ENCODE assay signal across 21 cellular contexts in genomic region chr11:110090466-110091026, GRCh38. TPM values are rescaled to one million over a fixed set of nuclear protein-coding genes. Genes with fewer than 3 reads are reported as not detected.
A peak's percentile ranks its signal among the peaks of the same experiment; 100 is the strongest.
DNase-seq lines count a peak whose midpoint lies in the region; ATAC-seq, FAIRE-seq and TF ChIP-seq lines count a peak whose summit lies in the region.
"Had no signal": no experiment of that assay in that cellular context is flagged by ENCODE, and none has a peak within 500 bp of the region (broad histone marks: within the 10 kb centered on the region; RNA-seq: fewer than 3 reads in every experiment).

No MANE protein-coding gene starts in this region.

- H3K18ac ChIP-seq in IMR-90 (ENCODE audit: low read depth, low read length), result no peak overlapping the region

- TF ChIP-seq POLR2A in IMR-90 (IDR thresholded peaks at IDR 0.05; ENCODE audit: low read depth, low read length), result no peak
- TF ChIP-seq POLR2A in GM12878 (IDR thresholded peaks at IDR 0.05; ENCODE audit: low read depth, low read length), result no peak

- no peak overlapping the region for H3K23ac ChIP-seq in IMR-90 (ENCODE audit: low read depth, low read length)

- H2AK5ac ChIP-seq in IMR-90 (ENCODE audit: low read depth, low read length), result peak overlapping the region; percentile 49; the same call in 1 of the 2 replicates

- peaks cover 0 to 11% of the 10 kb centered on the region in 2 experiments; a peak in 3 of 4 replicates for H3K79me1 ChIP-seq in IMR-90 (ENCODE audit: low read depth in 1 of 2, low read length in 2 of 2)

- H3K36me3 ChIP-seq in IMR-90 (ENCODE audit: control insufficient read depth, insufficient read depth, low read length) (no peaks in the 10 kb centered on the region), GM12878 (ENCODE audit: control insufficient read depth in 2 of 2, insufficient read depth in 2 of 2, low read length in 1 of 2) (no peaks in the 10 kb centered on the region)

- no peak overlapping the region for H4K8ac ChIP-seq in IMR-90 (ENCODE audit: low read depth in 2 of 2, low read length in 2 of 2)

- no peak overlapping the region for H2BK5ac ChIP-seq in IMR-90 (ENCODE audit: low read depth, low read length, poor library complexity, severe bottlenecking)

- H3K4me2 ChIP-seq in IMR-90 (ENCODE audit: low read depth, low read length) (no peak overlapping the region), GM12878 (ENCODE audit: control insufficient read depth, insufficient read depth) (no peak overlapping the region)

- H3K9ac ChIP-seq in IMR-90 (ENCODE audit: low read depth, low read length), result no peak overlapping the region
- H3K9ac ChIP-seq in GM12878 (ENCODE audit: control insufficient read depth, insufficient read depth, low read length), result no peak overlapping the region

- no peak for DNase-seq in activated naive CD8-positive, alpha-beta T cell treated with anti-CD3 and anti-CD28 coated beads, Interleukin-2, amount 50 U/mL, for 24 hours
- no peak for DNase-seq in activated naive CD8-positive, alpha-beta T cell treated with anti-CD3 and anti-CD28 coated beads for 36 hours
- DNase-seq in IMR-90 (no peak), GM12878 (ENCODE audit: low read depth, low spot score) (no peak), COLO829 (ENCODE audit: low spot score) (no peak), NCI-H2107 (lab: John Stamatoyannopoulos, UW) (no peak)
- DNase-seq: C1 segment of cervical spinal cord; Caco-2; CD4-positive, alpha-beta memory T cell; Kasumi-1; NCI-H1092 treated with DMSO at 0.1 percent for 48 hours; NCI-H1436; NCI-H187 treated with DMSO at 0.1 percent for 48 hours; NCI-H524; NCI-H748 treated with DMSO at 0.1 percent for 48 hours; Right ventricle myocardium superior; RPMI8226 had no signal

- no peak overlapping the region for H3K4ac ChIP-seq in IMR-90 (ENCODE audit: low read depth, low read length)

- dilution Hi-C loops in IMR-90 (cut with HindIII; ENCODE audit: low sequenced_read_pairs, unreplicated experiment), result no loop called here

- in situ Hi-C loops in IMR-90 (cut with MboI; ENCODE audit: low sequenced_read_pairs) (loop anchor here (5.0 kb wide), 1 partner anchor 138 kb away; no protein-coding TSS in a partner anchor), GM12878 (cut with MboI) (no loop called here)

- intact Hi-C loops in IMR-90 (cut with micrococcal nuclease) (loop anchor here (5.0 kb wide), 2 partner anchors 107 to 277 kb away; no protein-coding TSS in a partner anchor), GM12878 (cut with micrococcal nuclease; ENCODE audit: unreplicated experiment) (loop anchor here (10.0 kb wide), 2 partner anchors 236 to 344 kb away; no protein-coding TSS in a partner anchor)

- no peak for FAIRE-seq in GM12878 (lab: Jason Lieb, UNC)
- FAIRE-seq: G401.6, H54 had no signal

- H3K4me3 ChIP-seq in IMR-90 (ENCODE audit: insufficient read depth, low read depth, low read length) (no peak overlapping the region), GM12878 (no peak overlapping the region)
- H3K4me3 ChIP-seq: SJSA1 had no signal

- peaks cover 17% of the 10 kb centered on the region for H3K9me1 ChIP-seq in IMR-90 (ENCODE audit: insufficient read depth, low read length)

- H2BK20ac ChIP-seq in IMR-90 (ENCODE audit: low read depth, low read length), result no peak overlapping the region

- TF ChIP-seq EP300 in GM12878 (IDR thresholded peaks at IDR 0.05; ENCODE audit: borderline replicate concordance in 1 of 2, control insufficient read depth in 1 of 2, low read depth in 2 of 2, low read length in 2 of 2), result no peak

- no peak overlapping the region for H2BK15ac ChIP-seq in IMR-90 (ENCODE audit: low read depth, low read length)

- no peaks in the 10 kb centered on the region for H4K20me1 ChIP-seq in IMR-90 (ENCODE audit: insufficient read depth, low read length)
- no peaks in the 10 kb centered on the region for H4K20me1 ChIP-seq in GM12878 (ENCODE audit: control insufficient read depth, insufficient read depth)

- peaks cover 48% of the 10 kb centered on the region for H3K27me3 Mint-ChIP-seq in activated naive CD8-positive, alpha-beta T cell treated with anti-CD3 and anti-CD28 coated beads, Interleukin-2, amount 50 U/mL, for 24 hours
- peaks cover 41% of the 10 kb centered on the region for H3K27me3 Mint-ChIP-seq in activated naive CD8-positive, alpha-beta T cell treated with anti-CD3 and anti-CD28 coated beads for 36 hours

- H3K27ac ChIP-seq in IMR-90 (ENCODE audit: insufficient read depth, low read length) (no peak overlapping the region), GM12878 (ENCODE audit: control insufficient read depth, insufficient read depth) (no peak overlapping the region)
- H3K27ac ChIP-seq: SJSA1 had no signal

- peaks cover 9% of the 10 kb centered on the region for H3K4me1 Mint-ChIP-seq in activated naive CD8-positive, alpha-beta T cell treated with anti-CD3 and anti-CD28 coated beads, Interleukin-2, amount 50 U/mL, for 24 hours
- H3K4me1 Mint-ChIP-seq in activated naive CD8-positive, alpha-beta T cell treated with anti-CD3 and anti-CD28 coated beads for 36 hours, result peaks cover 10% of the 10 kb centered on the region

- H3K4me1 ChIP-seq in IMR-90 (ENCODE audit: control insufficient read depth, insufficient read depth, low read length) (peaks cover 9% of the 10 kb centered on the region), GM12878 (ENCODE audit: control insufficient read depth, insufficient read depth, low read length) (peaks cover 10% of the 10 kb centered on the region)

- H2AFZ ChIP-seq in IMR-90 (replicated peaks; ENCODE audit: low read length, poor library complexity), result no peak overlapping the region
- no peak overlapping the region for H2AFZ ChIP-seq in GM12878 (ENCODE audit: control insufficient read depth, low read depth, low read length)

- H3K56ac ChIP-seq in IMR-90 (ENCODE audit: extremely low read depth, insufficient read depth, low read length), result no peak overlapping the region

- no peak overlapping the region for H2AK9ac ChIP-seq in IMR-90 (replicated peaks; ENCODE audit: low read depth, low read length, poor library complexity)

- peak; percentile 47 for ATAC-seq in activated naive CD8-positive, alpha-beta T cell treated with anti-CD3 and anti-CD28 coated beads, Interleukin-2, amount 50 U/mL, for 24 hours
- ATAC-seq in IMR-90 (ENCODE audit: low read depth), result no peak
- ATAC-seq in GM12878, result 0 out of 3 replicates have a peak, but pooled peaks have one; percentile 1
- ATAC-seq in GM19467 (IDR thresholded peaks at IDR 0.05; ENCODE audit: unreplicated experiment), result no peak

- RAD21 ChIA-PET in GM12878 (lab: Charles Lee; ENCODE audit: unreplicated experiment), result interaction anchor here (1.1 to 10.0 kb wide), 3 partner anchors 13 to 99 kb away, joined by 3 to 52 read pairs (median 50); no protein-coding TSS in a partner anchor

- SMC1A ChIA-PET in GM12878 (lab: Charles Lee; ENCODE audit: uncharacterized antibody, unreplicated experiment), result interaction anchor here (1.4 to 15.9 kb wide), 6 partner anchors 13 to 134 kb away, joined by 4 to 214 read pairs (median 10); no protein-coding TSS in a partner anchor

- 100% methylated on average over 1 of the region's 6 CpGs; no CpG with 5 or more reads in 1 of the 2 experiments for WGBS in IMR-90 (ENCODE audit: extremely low coverage in 2 of 2, insufficient read length in 1 of 2), 2 experiments
- WGBS in GM12878 (ENCODE audit: insufficient coverage, insufficient replicate concordance, low lambda C conversion rate, missing lambda C conversion rate), result 73% methylated on average over 6 of the region's 6 CpGs

- no peaks in the 10 kb centered on the region for H3K27me3 ChIP-seq in IMR-90 (ENCODE audit: control insufficient read depth, insufficient read depth, low read length)
- H3K27me3 ChIP-seq in GM12878 (replicated peaks in 1 of 2; ENCODE audit: control insufficient read depth in 2 of 2, insufficient read depth in 2 of 2, low read length in 1 of 2), result no peaks in the 10 kb centered on the region
- H3K27me3 ChIP-seq: SJSA1 had no signal

- H3K79me2 ChIP-seq in GM12878 (ENCODE audit: control insufficient read depth, insufficient read depth, low read length), result peaks cover 25% of the 10 kb centered on the region

- H3K36me3 Mint-ChIP-seq in activated naive CD8-positive, alpha-beta T cell treated with anti-CD3 and anti-CD28 coated beads, Interleukin-2, amount 50 U/mL, for 24 hours (ENCODE audit: low read depth), result no peaks in the 10 kb centered on the region
- no peaks in the 10 kb centered on the region for H3K36me3 Mint-ChIP-seq in activated naive CD8-positive, alpha-beta T cell treated with anti-CD3 and anti-CD28 coated beads for 36 hours
- H3K36me3 Mint-ChIP-seq: CD4-positive, alpha-beta memory T cell had no signal

- H4K91ac ChIP-seq in IMR-90 (ENCODE audit: insufficient read depth, low read depth, low read length), result no peak overlapping the region

- TF ChIP-seq RAD21 in IMR-90 (IDR thresholded peaks at IDR 0.05; ENCODE audit: low read length) (no peak), GM12878 (IDR thresholded peaks at IDR 0.05; ENCODE audit: insufficient read depth, low read depth, low read length) (no peak)

- no peak overlapping the region for H2BK120ac ChIP-seq in IMR-90 (ENCODE audit: low read depth, low read length)

- no peak for TF ChIP-seq CTCF in IMR-90 (conservative IDR thresholded peaks at IDR 0.05; ENCODE audit: low read depth, low read length)
- TF ChIP-seq CTCF in GM12878 (IDR thresholded peaks at IDR 0.05 in 2 of 3, conservative IDR thresholded peaks at IDR 0.05 in 1 of 3; ENCODE audit: control insufficient read depth in 2 of 3, extremely low read depth in 1 of 3, insufficient read depth in 1 of 3, low read depth in 3 of 3, low read length in 3 of 3), result no peak

- BruUV-seq in IMR-90 (replicated peaks; lab: Mats Ljungman, UMichigan) (no TSS peak), GM12878 (replicated peaks; lab: Mats Ljungman, UMichigan) (no TSS peak)

- H3K9me3 ChIP-seq in IMR-90 (ENCODE audit: control insufficient read depth, insufficient read depth, low read length), result no peaks in the 10 kb centered on the region
- H3K9me3 ChIP-seq in GM12878 (replicated peaks; ENCODE audit: control insufficient read depth, insufficient read depth, low read length), result no peaks in the 10 kb centered on the region; the same call in 2 of the 3 replicates
- H3K9me3 ChIP-seq: Caco-2, SJSA1 had no signal

- H4K5ac ChIP-seq in IMR-90 (ENCODE audit: low read depth, low read length), result no peak overlapping the region

- H3K9me3 Mint-ChIP-seq in activated naive CD8-positive, alpha-beta T cell treated with anti-CD3 and anti-CD28 coated beads, Interleukin-2, amount 50 U/mL, for 24 hours, result no peaks in the 10 kb centered on the region
- no peaks in the 10 kb centered on the region for H3K9me3 Mint-ChIP-seq in activated naive CD8-positive, alpha-beta T cell treated with anti-CD3 and anti-CD28 coated beads for 36 hours

- POLR2A ChIA-PET in IMR-90 (lab: Charles Lee; ENCODE audit: unreplicated experiment) (no interaction called here), GM12878 (lab: Charles Lee) (interaction anchor here (1.2 to 4.4 kb wide), 5 partner anchors 13 to 133 kb away, joined by 4 to 28 read pairs (median 6); no protein-coding TSS in a partner anchor)

- H3K14ac ChIP-seq in IMR-90 (replicated peaks; ENCODE audit: low read depth, low read length), result no peak overlapping the region

- CTCF ChIA-PET in IMR-90 (lab: Yijun Ruan, JAX), result no interaction called here
- CTCF ChIA-PET in GM12878 (lab: Yijun Ruan, JAX), result interaction anchor here (0.9 to 4.1 kb wide), 2 partner anchors 12 to 63 kb away, joined by 3 to 22 read pairs; no protein-coding TSS in a partner anchor

- H3K4me3 Mint-ChIP-seq in activated naive CD8-positive, alpha-beta T cell treated with anti-CD3 and anti-CD28 coated beads, Interleukin-2, amount 50 U/mL, for 24 hours, result no peak overlapping the region
- H3K4me3 Mint-ChIP-seq in activated naive CD8-positive, alpha-beta T cell treated with anti-CD3 and anti-CD28 coated beads for 36 hours, result no peak overlapping the region
- H3K4me3 Mint-ChIP-seq: CD4-positive, alpha-beta memory T cell had no signal

- H3K27ac Mint-ChIP-seq in activated naive CD8-positive, alpha-beta T cell treated with anti-CD3 and anti-CD28 coated beads, Interleukin-2, amount 50 U/mL, for 24 hours, result no peak overlapping the region
- H3K27ac Mint-ChIP-seq in activated naive CD8-positive, alpha-beta T cell treated with anti-CD3 and anti-CD28 coated beads for 36 hours, result no peak overlapping the region
- H3K27ac Mint-ChIP-seq: CD4-positive, alpha-beta memory T cell had no signal

RNA-seq across cellular contexts. Expression of gene ZC3H12C, which starts 2.6 kb away (rescaled TPM):
- total RNA-seq in activated naive CD8-positive, alpha-beta T cell treated with anti-CD3 and anti-CD28 coated beads for 36 hours, result under 1 TPM; 0.10 to 0.20 TPM
- total RNA-seq in IMR-90 (2012; rRNA removed), result 14.2 and 15.8 TPM in 2 replicates
- 4.2 and 4.7 TPM in 2 replicates for polyA plus RNA-seq in IMR-90 (2012; rRNA removed)
- 1.7 and 2.2 TPM in 2 replicates for polyA plus RNA-seq in IMR-90 (2012; cell fraction: cytosol; rRNA removed)
- polyA plus RNA-seq in IMR-90 (2012; cell fraction: nucleus; rRNA removed; ENCODE audit: low replicate concordance), result 5.2 and 12.8 TPM in 2 replicates
- 85.3 and 89.4 TPM in 2 replicates for total RNA-seq in GM12878 (2013; cell fraction: nucleolus; rRNA removed)
- total RNA-seq in GM12878 (2014; rRNA removed), result 4.5 and 5.2 TPM in 2 replicates
- total RNA-seq in GM12878 (2014; rRNA removed; fragmentation: Illumina TruSeq; extraction: Trizol), result 4.3 and 4.8 TPM in 2 replicates
- 6.9 and 7.4 TPM in 2 replicates for total RNA-seq in GM12878 (2021)
- 2.3 TPM for polyA plus RNA-seq in GM12878 (2011; ENCODE audit: low read depth)
- 31.0 and 33.4 TPM in 2 replicates for polyA plus RNA-seq in GM12878 (2011; rRNA removed)
- polyA plus RNA-seq in GM12878 (2011; cell fraction: cytosol; rRNA removed), result 16.3 and 20.0 TPM in 2 replicates
- 50.0 and 63.9 TPM in 2 replicates for polyA plus RNA-seq in GM12878 (2011; cell fraction: nucleus; rRNA removed)
- 3.6 and 6.9 TPM in 2 replicates for polyA plus RNA-seq in GM12878 (2012)
- polyA plus RNA-seq in GM12878 (2014; fragmentation: Illumina TruSeq; extraction: Trizol), result 5.0 and 6.1 TPM in 2 replicates
- under 1 TPM; 0.31 to 0.68 TPM for polyA plus RNA-seq in GM12878 (2014; fragmentation: Nextera tagmentation; extraction: Ambion mirVana)
- polyA plus RNA-seq in GM12878 (2014; rRNA removed), result 2.7 and 3.0 TPM in 2 replicates
- polyA plus RNA-seq in GM12878 (2016; fragmentation: Nextera tagmentation; extraction: Ambion mirVana), result under 1 TPM; 0.47 to 0.88 TPM
- 48.1 and 60.4 TPM in 2 replicates for polyA minus RNA-seq in GM12878 (2011; rRNA and poly(A)+ RNA removed)
- polyA minus RNA-seq in GM12878 (2011; cell fraction: cytosol; rRNA and poly(A)+ RNA removed), result 12.0 and 14.9 TPM in 2 replicates
- 34.0 and 40.4 TPM in 2 replicates for polyA minus RNA-seq in GM12878 (2011; cell fraction: nucleus; rRNA and poly(A)+ RNA removed)
- polyA plus RNA-seq: CD4-positive, alpha-beta memory T cell had no signal

Comparison
In these comparisons a context has a peak if more than half of its experiments do, and no peak if none do; other contexts are left out.
1. ATAC-seq: peak in activated naive CD8-positive, alpha-beta T cell treated with anti-CD3 and anti-CD28 coated beads, Interleukin-2, amount 50 U/mL, for 24 hours (single experiment) and GM12878 (single experiment); none in IMR-90 (single experiment) and GM19467 (single experiment).
2. RNA of gene ZC3H12C, which starts 2.6 kb away (total RNA-seq): 14.2 to 15.8 TPM in IMR-90 and 4.3 to 89.4 TPM in GM12878; 0.10 to 0.20 TPM in activated naive CD8-positive, alpha-beta T cell treated with anti-CD3 and anti-CD28 coated beads for 36 hours; every median in the first group is over 4 times any median in the second.